29 cellular contexts compared by ENCODE assay signal in the genomic region with DNA sequence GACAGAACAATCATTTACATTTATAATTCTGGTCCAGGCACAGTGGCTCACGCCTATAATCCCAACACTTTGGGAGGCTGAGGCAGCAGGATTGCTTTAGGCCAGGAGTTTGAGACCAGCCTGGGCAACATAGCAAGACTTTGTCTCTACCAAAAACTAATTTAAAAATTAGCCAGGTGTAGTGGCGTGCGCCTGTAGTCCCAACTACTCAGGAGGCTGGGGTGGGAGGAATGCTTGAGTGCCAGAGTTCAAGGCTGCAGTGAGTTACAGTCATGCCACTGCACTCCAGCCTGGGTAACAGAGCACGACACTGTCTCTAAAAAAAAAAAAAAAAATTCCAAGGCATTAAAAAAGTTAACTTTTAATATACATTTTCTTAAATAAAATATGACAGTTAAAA.
"Had no signal": no experiment of that assay in that cellular context is flagged by ENCODE, and none has a peak within 500 bp of the region (broad histone marks: within the 10 kb centered on the region; RNA-seq: fewer than 3 reads in every experiment).

No MANE protein-coding gene starts in this region.

- H3K27me3 ChIP-seq: ascending aorta, breast epithelium, cardiac muscle cell, dorsolateral prefrontal cortex, esophagus squamous epithelium, gastroesophageal sphincter had no signal

- H3K9me3 ChIP-seq: ascending aorta, breast epithelium, esophagus squamous epithelium, gastroesophageal sphincter had no signal

- H3K4me1 ChIP-seq: ascending aorta, breast epithelium had no signal

- H3K4me3 ChIP-seq: ascending aorta, breast epithelium, cardiac muscle cell, coronary artery, dorsolateral prefrontal cortex, esophagus squamous epithelium, gastroesophageal sphincter had no signal

- ATAC-seq: activated CD4-positive, alpha-beta T cell treated with anti-CD3 and anti-CD28 coated beads for 36 hours; activated naive CD4-positive, alpha-beta T cell treated with anti-CD3 and anti-CD28 coated beads, Interleukin-2, amount 50 U/mL, for 72 hours; activated T-cell treated with anti-CD3 and anti-CD28 coated beads, Interleukin-2, amount 50 U/mL, for 72 hours; effector memory CD8-positive, alpha-beta T cell; gastroesophageal sphincter had no signal

- H3K27me3 Mint-ChIP-seq: activated CD4-positive, alpha-beta memory T cell treated with anti-CD3 and anti-CD28 coated beads, Interleukin-2, amount 10 ng/mL, durations not matched to agents 7 days and 5 days; activated CD4-positive, alpha-beta T cell treated with anti-CD3 and anti-CD28 coated beads for 36 hours; activated CD4-positive, alpha-beta T cell treated with anti-CD3 and anti-CD28 coated beads, Interleukin-2, amount 10 ng/mL, durations not matched to agents 7 days and 5 days; activated naive CD4-positive, alpha-beta T cell treated with anti-CD3 and anti-CD28 coated beads, Interleukin-2, amount 10 ng/mL, durations not matched to agents 7 days and 5 days; activated naive CD8-positive, alpha-beta T cell treated with anti-CD3 and anti-CD28 coated beads, Interleukin-2, amount 10 ng/mL, durations not matched to agents 7 days and 5 days; activated T-cell treated with anti-CD3 and anti-CD28 coated beads, Interleukin-2, amount 50 U/mL, for 24 hours; brain; central memory CD8-positive, alpha-beta T cell; dendritic cell treated with granulocyte-macrophage colony-stimulating factor and Interleukin-4, amounts not matched to agents 40 ng/mL and 50 ng/mL, for 4 days; effector memory CD8-positive, alpha-beta T cell had no signal

- H3K27ac Mint-ChIP-seq: activated CD4-positive, alpha-beta memory T cell treated with anti-CD3 and anti-CD28 coated beads, Interleukin-2, amount 10 ng/mL, durations not matched to agents 7 days and 5 days; activated CD4-positive, alpha-beta T cell treated with anti-CD3 and anti-CD28 coated beads for 36 hours; activated CD4-positive, alpha-beta T cell treated with anti-CD3 and anti-CD28 coated beads, Interleukin-2, amount 10 ng/mL, durations not matched to agents 7 days and 5 days; activated naive CD4-positive, alpha-beta T cell treated with anti-CD3 and anti-CD28 coated beads, Interleukin-2, amount 10 ng/mL, durations not matched to agents 7 days and 5 days; activated naive CD4-positive, alpha-beta T cell treated with anti-CD3 and anti-CD28 coated beads, Interleukin-2, amount 50 U/mL, for 72 hours; activated naive CD8-positive, alpha-beta T cell treated with anti-CD3 and anti-CD28 coated beads, Interleukin-2, amount 10 ng/mL, durations not matched to agents 7 days and 5 days; activated T-cell treated with anti-CD3 and anti-CD28 coated beads, Interleukin-2, amount 50 U/mL, for 24 hours; activated T-cell treated with anti-CD3 and anti-CD28 coated beads, Interleukin-2, amount 50 U/mL, for 72 hours; brain; dendritic cell treated with granulocyte-macrophage colony-stimulating factor and Interleukin-4, amounts not matched to agents 40 ng/mL and 50 ng/mL, for 4 days; effector memory CD8-positive, alpha-beta T cell had no signal

- H3K4me1 Mint-ChIP-seq: activated CD4-positive, alpha-beta memory T cell treated with anti-CD3 and anti-CD28 coated beads, Interleukin-2, amount 10 ng/mL, durations not matched to agents 7 days and 5 days; activated CD4-positive, alpha-beta T cell treated with anti-CD3 and anti-CD28 coated beads for 36 hours; activated CD4-positive, alpha-beta T cell treated with anti-CD3 and anti-CD28 coated beads, Interleukin-2, amount 10 ng/mL, durations not matched to agents 7 days and 5 days; activated naive CD4-positive, alpha-beta T cell treated with anti-CD3 and anti-CD28 coated beads, Interleukin-2, amount 10 ng/mL, durations not matched to agents 7 days and 5 days; activated naive CD8-positive, alpha-beta T cell treated with anti-CD3 and anti-CD28 coated beads, Interleukin-2, amount 10 ng/mL, durations not matched to agents 7 days and 5 days had no signal

- H3K4me3 Mint-ChIP-seq: activated CD4-positive, alpha-beta memory T cell treated with anti-CD3 and anti-CD28 coated beads, Interleukin-2, amount 10 ng/mL, durations not matched to agents 7 days and 5 days; activated CD4-positive, alpha-beta T cell treated with anti-CD3 and anti-CD28 coated beads for 36 hours; activated CD4-positive, alpha-beta T cell treated with anti-CD3 and anti-CD28 coated beads, Interleukin-2, amount 10 ng/mL, durations not matched to agents 7 days and 5 days; activated naive CD4-positive, alpha-beta T cell treated with anti-CD3 and anti-CD28 coated beads, Interleukin-2, amount 10 ng/mL, durations not matched to agents 7 days and 5 days; activated naive CD8-positive, alpha-beta T cell treated with anti-CD3 and anti-CD28 coated beads, Interleukin-2, amount 10 ng/mL, durations not matched to agents 7 days and 5 days; activated T-cell treated with anti-CD3 and anti-CD28 coated beads, Interleukin-2, amount 50 U/mL, for 24 hours; activated T-cell treated with anti-CD3 and anti-CD28 coated beads, Interleukin-2, amount 50 U/mL, for 72 hours; brain; central memory CD8-positive, alpha-beta T cell; dendritic cell treated with granulocyte-macrophage colony-stimulating factor and Interleukin-4, amounts not matched to agents 40 ng/mL and 50 ng/mL, for 4 days; effector memory CD8-positive, alpha-beta T cell had no signal

- DNase-seq: activated CD4-positive, alpha-beta memory T cell treated with anti-CD3 and anti-CD28 coated beads, Interleukin-2, amount 10 ng/mL, durations not matched to agents 7 days and 5 days; activated CD4-positive, alpha-beta T cell treated with anti-CD3 and anti-CD28 coated beads for 36 hours; activated CD4-positive, alpha-beta T cell treated with anti-CD3 and anti-CD28 coated beads, Interleukin-2, amount 10 ng/mL, durations not matched to agents 7 days and 5 days; activated CD4-positive, alpha-beta T cell treated with anti-CD3 and anti-CD28 coated beads, Interleukin-2, amount 50 U/mL, for 4 hours; activated CD4-positive, CD25-positive, alpha-beta regulatory T cell; activated CD4-positive, CD25-positive, alpha-beta regulatory T cell treated with anti-CD3 and anti-CD28 coated beads, Interleukin-2, amount 50 U/mL, for 72 hours; activated CD8-positive, alpha-beta memory T cell treated with anti-CD3 and anti-CD28 coated beads, Interleukin-2, amount 50 U/mL, for 48 hours; activated gamma-delta T cell; activated naive CD4-positive, alpha-beta T cell; activated naive CD4-positive, alpha-beta T cell treated with anti-CD3 and anti-CD28 coated beads, Interleukin-2, amount 10 ng/mL, durations not matched to agents 7 days and 5 days; activated naive CD8-positive, alpha-beta T cell treated with anti-CD3 and anti-CD28 coated beads, Interleukin-2, amount 10 ng/mL, durations not matched to agents 7 days and 5 days; activated T-cell treated with anti-CD3 and anti-CD28 coated beads for 4 hours; activated T-cell treated with anti-CD3 and anti-CD28 coated beads, Interleukin-2, amount 50 U/mL, for 24 hours; activated T-cell treated with anti-CD3 and anti-CD28 coated beads, Interleukin-2, amount 50 U/mL, for 72 hours; dorsolateral prefrontal cortex; effector memory CD8-positive, alpha-beta T cell; esophagus squamous epithelium; foreskin melanocyte; T-helper 2 cell had no signal

- H3K9me3 Mint-ChIP-seq: activated CD4-positive, alpha-beta memory T cell treated with anti-CD3 and anti-CD28 coated beads, Interleukin-2, amount 10 ng/mL, durations not matched to agents 7 days and 5 days; activated CD4-positive, alpha-beta T cell treated with anti-CD3 and anti-CD28 coated beads, Interleukin-2, amount 10 ng/mL, durations not matched to agents 7 days and 5 days; activated naive CD4-positive, alpha-beta T cell treated with anti-CD3 and anti-CD28 coated beads, Interleukin-2, amount 10 ng/mL, durations not matched to agents 7 days and 5 days; activated naive CD4-positive, alpha-beta T cell treated with anti-CD3 and anti-CD28 coated beads, Interleukin-2, amount 50 U/mL, for 72 hours; activated naive CD8-positive, alpha-beta T cell treated with anti-CD3 and anti-CD28 coated beads, Interleukin-2, amount 10 ng/mL, durations not matched to agents 7 days and 5 days; activated T-cell treated with anti-CD3 and anti-CD28 coated beads, Interleukin-2, amount 50 U/mL, for 24 hours; activated T-cell treated with anti-CD3 and anti-CD28 coated beads, Interleukin-2, amount 50 U/mL, for 72 hours; brain; central memory CD8-positive, alpha-beta T cell; dendritic cell treated with granulocyte-macrophage colony-stimulating factor and Interleukin-4, amounts not matched to agents 40 ng/mL and 50 ng/mL, for 4 days; effector memory CD8-positive, alpha-beta T cell had no signal

- H3K27ac ChIP-seq: ascending aorta, breast epithelium, cardiac muscle cell, coronary artery, dorsolateral prefrontal cortex, epithelial cell of prostate, esophagus squamous epithelium, gastroesophageal sphincter had no signal

- H3K36me3 ChIP-seq: ascending aorta, breast epithelium, cardiac muscle cell, gastroesophageal sphincter had no signal

- H3K36me3 Mint-ChIP-seq: activated naive CD4-positive, alpha-beta T cell treated with anti-CD3 and anti-CD28 coated beads, Interleukin-2, amount 10 ng/mL, durations not matched to agents 7 days and 5 days; activated naive CD4-positive, alpha-beta T cell treated with anti-CD3 and anti-CD28 coated beads, Interleukin-2, amount 50 U/mL, for 72 hours; activated naive CD8-positive, alpha-beta T cell treated with anti-CD3 and anti-CD28 coated beads, Interleukin-2, amount 10 ng/mL, durations not matched to agents 7 days and 5 days had no signal
